Comparison of ENCODE assay signal across 21 cellular contexts in the genomic region with DNA sequence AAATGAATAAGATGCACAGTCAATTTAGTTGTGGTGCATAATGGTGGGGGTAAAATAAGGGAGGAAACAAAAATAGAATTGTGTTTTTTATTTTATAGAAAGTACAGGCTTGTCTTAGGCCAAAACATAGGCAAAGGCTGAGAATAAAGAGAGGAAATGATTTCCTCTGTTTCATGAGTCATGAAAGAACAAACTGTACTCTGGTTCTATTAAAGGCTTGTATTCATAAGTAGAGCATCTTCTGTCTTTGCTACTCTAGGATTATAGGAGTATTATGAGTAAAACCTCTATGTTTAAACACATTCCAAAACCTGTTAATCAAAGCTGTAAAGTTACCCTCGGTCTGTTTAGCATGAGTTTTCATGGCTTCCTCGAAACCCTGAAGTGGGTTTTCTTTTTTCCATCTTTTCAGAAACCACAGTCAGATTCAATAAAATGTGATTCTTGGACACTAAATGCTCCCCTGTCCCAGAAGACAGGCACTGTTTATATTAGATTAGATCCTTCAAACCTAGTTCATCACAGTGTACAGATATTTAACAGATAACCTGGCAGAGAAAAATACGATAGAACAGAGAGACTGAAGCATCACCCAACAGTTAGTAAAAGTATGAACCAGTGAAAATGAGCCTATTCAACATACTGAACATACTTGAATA.
DNase-seq lines count a peak whose midpoint lies in the region; ATAC-seq and TF ChIP-seq lines count a peak whose summit lies in the region.
"Had no signal": no experiment of that assay in that cellular context is flagged by ENCODE, and none has a peak within 500 bp of the region (broad histone marks: within the 10 kb centered on the region; RNA-seq: fewer than 3 reads in every experiment).

No MANE protein-coding gene starts in this region.

- H3K27ac ChIP-seq in PC-3 (ENCODE audit: low read length) = no peak overlapping the region
- H3K27ac ChIP-seq: A549 had no signal

- H3K9me2 ChIP-seq in PC-3 (replicated peaks; ENCODE audit: low read length) = no peaks in the 10 kb centered on the region

- H3K27me3 ChIP-seq in PC-3 (ENCODE audit: low read length) = no peaks in the 10 kb centered on the region
- H3K27me3 ChIP-seq: MG63 had no signal

- intact Hi-C loops in PC-3 (cut with micrococcal nuclease) = no loop called here

- no peak overlapping the region for H3K9ac ChIP-seq in PC-3 (ENCODE audit: low read length)

- CTCF ChIA-PET in PC-3 (lab: Charles Lee) = no interaction called here
- CTCF ChIA-PET in GM10248 (lab: Yijun Ruan, JAX) = interaction anchor here (1.2 kb wide), 1 partner anchor 15 kb away, joined by 3 read pairs; no protein-coding TSS in a partner anchor

- no peaks in the 10 kb centered on the region for H4K20me1 ChIP-seq in PC-3 (ENCODE audit: low read length)

- DNase-seq in COLO829 (ENCODE audit: low spot score) (peak; percentile 89), PC-3 (no peak), choroid plexus epithelial cell (ENCODE audit: low read depth) (peak; percentile 0), skeletal muscle cell (ENCODE audit: low read depth) (peak; percentile 13), GM10248 (ENCODE audit: extremely low spot score) (no peak)
- DNase-seq in activated T-cell treated with anti-CD3 and anti-CD28 coated beads, Interleukin-2, amount 50 U/mL, for 72 hours = no peak
- DNase-seq: CD4-positive, alpha-beta memory T cell; DMS79; Kasumi-1; MG63; NCI-H1048; NCI-H1436; NCI-H2029; NCI-H345; NCI-H524 treated with DMSO at 0.1 percent for 48 hours; Right ventricle myocardium superior had no signal

- H3K36me3 ChIP-seq in PC-3 (ENCODE audit: low read depth, low read length) = no peaks in the 10 kb centered on the region
- H3K36me3 ChIP-seq: HAP-1, MG63 had no signal

- H3K4me1 ChIP-seq in PC-3 (ENCODE audit: insufficient read depth, low read length) = no peaks in the 10 kb centered on the region
- H3K4me1 ChIP-seq: A549, HAP-1 had no signal

- TF ChIP-seq CTCF in PC-3 (conservative IDR thresholded peaks at IDR 0.05; ENCODE audit: low read depth, low read length) = no peak
- TF ChIP-seq CTCF in choroid plexus epithelial cell (conservative IDR thresholded peaks at IDR 0.05; ENCODE audit: low read depth, low read length) = no peak
- TF ChIP-seq CTCF in GM10248 (IDR thresholded peaks at IDR 0.05; ENCODE audit: control extremely low read depth, extremely low read depth, low read depth, missing control alignments) = no peak

- no peak overlapping the region for H3K4me2 ChIP-seq in PC-3 (ENCODE audit: low read length)
- H3K4me2 ChIP-seq: A549 had no signal

- H3K27me3 Mint-ChIP-seq in activated T-cell treated with anti-CD3 and anti-CD28 coated beads, Interleukin-2, amount 50 U/mL, for 72 hours (ENCODE audit: low read depth) = no peaks in the 10 kb centered on the region
- H3K27me3 Mint-ChIP-seq: CD4-positive, alpha-beta memory T cell had no signal

- no peaks in the 10 kb centered on the region for H3K79me2 ChIP-seq in PC-3 (ENCODE audit: low read length)

- no peak overlapping the region for H3K4me3 Mint-ChIP-seq in activated T-cell treated with anti-CD3 and anti-CD28 coated beads, Interleukin-2, amount 50 U/mL, for 72 hours
- H3K4me3 Mint-ChIP-seq: CD4-positive, alpha-beta memory T cell had no signal

- H3K4me1 Mint-ChIP-seq in activated T-cell treated with anti-CD3 and anti-CD28 coated beads, Interleukin-2, amount 50 U/mL, for 72 hours (ENCODE audit: low read depth) = no peaks in the 10 kb centered on the region
- H3K4me1 Mint-ChIP-seq: CD4-positive, alpha-beta memory T cell had no signal

- ATAC-seq in PC-3 (peak; percentile 64), GM21825 (IDR thresholded peaks at IDR 0.05; ENCODE audit: unreplicated experiment) (no peak)
- ATAC-seq in activated T-cell treated with anti-CD3 and anti-CD28 coated beads, Interleukin-2, amount 50 U/mL, for 72 hours (replicated peaks in 1 of 2) = no peak
- ATAC-seq: A549, Panc1, SK-N-SH treated with all-trans-retinoic acid at 6 μM for 48 hours had no signal

- peaks cover 5 to 7% of the 10 kb centered on the region in 2 donors for H3K9me3 Mint-ChIP-seq in activated T-cell treated with anti-CD3 and anti-CD28 coated beads, Interleukin-2, amount 50 U/mL, for 72 hours

- H3K4me3 ChIP-seq in PC-3 (ENCODE audit: low read length) (no peak overlapping the region), choroid plexus epithelial cell (ENCODE audit: low read depth, low read length) (no peak overlapping the region), skeletal muscle cell (ENCODE audit: low read depth, low read length) (no peak overlapping the region)
- H3K4me3 ChIP-seq: A549, HAP-1, MG63 had no signal

- no peak overlapping the region for H3K27ac Mint-ChIP-seq in activated T-cell treated with anti-CD3 and anti-CD28 coated beads, Interleukin-2, amount 50 U/mL, for 72 hours
- H3K27ac Mint-ChIP-seq: CD4-positive, alpha-beta memory T cell had no signal

- no peaks in the 10 kb centered on the region for H3K36me3 Mint-ChIP-seq in activated T-cell treated with anti-CD3 and anti-CD28 coated beads, Interleukin-2, amount 50 U/mL, for 72 hours (ENCODE audit: insufficient read depth in 2 of 2)
- H3K36me3 Mint-ChIP-seq: CD4-positive, alpha-beta memory T cell had no signal

- H3F3A ChIP-seq in PC-3 (ENCODE audit: low read length, unreplicated experiment) = no peaks in the 10 kb centered on the region

- H3K9me3 ChIP-seq in PC-3 (ENCODE audit: low read length) = no peaks in the 10 kb centered on the region
- H3K9me3 ChIP-seq: A549, HAP-1, MG63 had no signal

- POLR2A ChIA-PET in PC-3 (lab: Charles Lee; ENCODE audit: unreplicated experiment) (no interaction called here), GM10248 (lab: Yijun Ruan, JAX) (no interaction called here)

- H2AFZ ChIP-seq in PC-3 (ENCODE audit: low read length) = no peak overlapping the region

- BruUV-seq in PC-3 (replicated peaks; lab: Mats Ljungman, UMichigan) = no TSS peak

Comparison
In these comparisons a context has a peak if more than half of its experiments do, and no peak if none do; other contexts are left out.
1. DNase-seq: peak in COLO829 (single experiment), choroid plexus epithelial cell (single experiment) and skeletal muscle cell (single experiment); none in PC-3 (single experiment), activated T-cell treated with anti-CD3 and anti-CD28 coated beads, Interleukin-2, amount 50 U/mL, for 72 hours (0 of 2) and GM10248 (single experiment).